18 cellular contexts compared by ENCODE assay signal in the genomic region with DNA sequence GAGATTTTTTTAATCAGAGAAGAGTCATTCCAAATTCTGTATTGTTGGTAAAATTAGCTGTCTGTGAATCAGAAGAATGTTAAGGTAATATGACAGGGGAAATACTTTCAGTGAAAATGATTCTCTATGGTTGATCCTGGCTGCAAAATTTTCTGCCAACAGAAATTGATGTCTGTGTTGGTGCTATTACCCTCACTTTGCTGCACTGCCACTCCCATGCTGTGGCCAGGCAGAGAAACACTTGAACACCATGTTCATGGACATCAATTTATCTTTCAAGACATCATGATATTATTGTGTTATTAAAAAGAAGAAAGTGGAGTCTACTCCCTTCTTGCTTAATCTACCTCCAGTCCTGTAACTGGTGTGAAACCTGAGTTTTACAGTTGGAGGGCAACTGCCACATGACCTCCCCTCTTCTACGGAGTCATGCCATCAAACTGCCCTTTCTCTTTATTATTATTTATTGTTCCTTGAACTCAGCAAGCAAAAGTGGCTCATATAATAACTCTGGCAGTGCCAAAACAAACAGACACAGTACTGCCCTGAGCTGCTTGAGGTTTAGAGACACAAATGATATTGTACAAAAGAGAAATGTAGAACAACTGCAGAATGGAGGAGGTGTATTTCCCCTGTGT.
A peak's percentile ranks its signal among the peaks of the same experiment; 100 is the strongest.
DNase-seq lines count a peak whose midpoint lies in the region; ATAC-seq and TF ChIP-seq lines count a peak whose summit lies in the region.
"Had no signal": no experiment of that assay in that cellular context is flagged by ENCODE, and none has a peak within 500 bp of the region (broad histone marks: within the 10 kb centered on the region; RNA-seq: fewer than 3 reads in every experiment).

No MANE protein-coding gene starts in this region.

- no peaks in the 10 kb centered on the region for H3K27me3 Mint-ChIP-seq in osteocyte (ENCODE audit: unreplicated experiment)
- H3K27me3 Mint-ChIP-seq in stimulated activated naive CD8-positive, alpha-beta T cell treated with anti-CD3 and anti-CD28 coated beads, Interleukin-15, amount 100 ng/mL, for 72 hours: no peaks in the 10 kb centered on the region
- H3K27me3 Mint-ChIP-seq: activated CD4-positive, alpha-beta T cell treated with anti-CD3 and anti-CD28 coated beads, Interleukin-2, amount 10 ng/mL, durations not matched to agents 24 days and 14 days had no signal

- DNase-seq in DMS153 treated with DMSO at 0.1 percent for 48 hours (lab: John Stamatoyannopoulos, UW; ENCODE audit: unreplicated experiment) (peak; percentile 71), NCI-H2029 (lab: John Stamatoyannopoulos, UW) (peak; percentile 79), SHP77 (lab: John Stamatoyannopoulos, UW) (peak; percentile 58 to 59), osteocyte (ENCODE audit: extremely low spot score, unreplicated experiment) (no peak)
- DNase-seq in activated CD4-positive, alpha-beta T cell treated with anti-CD3 and anti-CD28 coated beads, Interleukin-2, amount 50 U/mL, for 4 hours: no peak
- no peak for DNase-seq in stimulated activated naive CD8-positive, alpha-beta T cell treated with anti-CD3 and anti-CD28 coated beads, Interleukin-15, amount 100 ng/mL, for 72 hours
- DNase-seq: activated CD4-positive, alpha-beta T cell treated with anti-CD3 and anti-CD28 coated beads, Interleukin-2, amount 10 ng/mL, durations not matched to agents 24 days and 14 days; activated CD8-positive, alpha-beta memory T cell treated with anti-CD3 and anti-CD28 coated beads, Interleukin-2, amount 50 U/mL, for 48 hours; activated gamma-delta T cell; CD8-positive, alpha-beta T cell; dorsolateral prefrontal cortex; NCI-H2171 treated with DMSO at 0.1 percent for 48 hours; stimulated activated CD4-positive, alpha-beta T cell treated with anti-CD3 and anti-CD28 coated beads, Interleukin-15, amount 100 ng/mL, for 24 hours; SW 1271 had no signal

- peak overlapping the region; percentile 36 for H3K27ac Mint-ChIP-seq in osteocyte (ENCODE audit: unreplicated experiment)
- no peak overlapping the region for H3K27ac Mint-ChIP-seq in stimulated activated naive CD8-positive, alpha-beta T cell treated with anti-CD3 and anti-CD28 coated beads, Interleukin-15, amount 100 ng/mL, for 72 hours
- H3K27ac Mint-ChIP-seq: activated CD4-positive, alpha-beta T cell treated with anti-CD3 and anti-CD28 coated beads, Interleukin-2, amount 10 ng/mL, durations not matched to agents 24 days and 14 days; CD8-positive, alpha-beta T cell had no signal

- peaks cover 7% of the 10 kb centered on the region for H3K9me3 Mint-ChIP-seq in osteocyte (ENCODE audit: unreplicated experiment)
- peaks cover 4 to 6% of the 10 kb centered on the region in 2 donors for H3K9me3 Mint-ChIP-seq in stimulated activated naive CD8-positive, alpha-beta T cell treated with anti-CD3 and anti-CD28 coated beads, Interleukin-15, amount 100 ng/mL, for 72 hours
- H3K9me3 Mint-ChIP-seq: activated CD4-positive, alpha-beta T cell treated with anti-CD3 and anti-CD28 coated beads, Interleukin-2, amount 10 ng/mL, durations not matched to agents 24 days and 14 days; CD8-positive, alpha-beta T cell had no signal

- TF ChIP-seq CTCF in osteocyte (IDR thresholded peaks at IDR 0.05): no peak

- peaks cover 3% of the 10 kb centered on the region for H3K36me3 Mint-ChIP-seq in osteocyte (ENCODE audit: unreplicated experiment)
- H3K36me3 Mint-ChIP-seq: CD8-positive, alpha-beta T cell had no signal

- peaks cover 34% of the 10 kb centered on the region for H3K4me1 Mint-ChIP-seq in osteocyte (ENCODE audit: unreplicated experiment)
- H3K4me1 Mint-ChIP-seq in stimulated activated naive CD8-positive, alpha-beta T cell treated with anti-CD3 and anti-CD28 coated beads, Interleukin-15, amount 100 ng/mL, for 72 hours: no peaks in the 10 kb centered on the region
- H3K4me1 Mint-ChIP-seq: activated CD4-positive, alpha-beta T cell treated with anti-CD3 and anti-CD28 coated beads, Interleukin-2, amount 10 ng/mL, durations not matched to agents 24 days and 14 days; neural crest cell had no signal

- H3K4me3 Mint-ChIP-seq in osteocyte (ENCODE audit: unreplicated experiment): no peak overlapping the region
- no peak overlapping the region for H3K4me3 Mint-ChIP-seq in stimulated activated naive CD8-positive, alpha-beta T cell treated with anti-CD3 and anti-CD28 coated beads, Interleukin-15, amount 100 ng/mL, for 72 hours
- H3K4me3 Mint-ChIP-seq: activated CD4-positive, alpha-beta T cell treated with anti-CD3 and anti-CD28 coated beads, Interleukin-2, amount 10 ng/mL, durations not matched to agents 24 days and 14 days; CD8-positive, alpha-beta T cell; neural crest cell had no signal

- ATAC-seq in GM21619 (IDR thresholded peaks at IDR 0.05; ENCODE audit: unreplicated experiment) (no peak), GM18873 (IDR thresholded peaks at IDR 0.05; ENCODE audit: low FRiP score, unreplicated experiment) (no peak)
- ATAC-seq in stimulated activated naive CD8-positive, alpha-beta T cell treated with anti-CD3 and anti-CD28 coated beads, Interleukin-15, amount 100 ng/mL, for 72 hours: no peak
- ATAC-seq: CD8-positive, alpha-beta T cell; esophagus mucosa had no signal

Comparison
In these comparisons a context has a peak if more than half of its experiments do, and no peak if none do; other contexts are left out.
1. DNase-seq: peak in DMS153 treated with DMSO at 0.1 percent for 48 hours (single experiment), NCI-H2029 (single experiment) and SHP77 (2 of 2); none in osteocyte (single experiment), activated CD4-positive, alpha-beta T cell treated with anti-CD3 and anti-CD28 coated beads, Interleukin-2, amount 50 U/mL, for 4 hours (0 of 2) and stimulated activated naive CD8-positive, alpha-beta T cell treated with anti-CD3 and anti-CD28 coated beads, Interleukin-15, amount 100 ng/mL, for 72 hours (0 of 2).